In the genomic region with DNA sequence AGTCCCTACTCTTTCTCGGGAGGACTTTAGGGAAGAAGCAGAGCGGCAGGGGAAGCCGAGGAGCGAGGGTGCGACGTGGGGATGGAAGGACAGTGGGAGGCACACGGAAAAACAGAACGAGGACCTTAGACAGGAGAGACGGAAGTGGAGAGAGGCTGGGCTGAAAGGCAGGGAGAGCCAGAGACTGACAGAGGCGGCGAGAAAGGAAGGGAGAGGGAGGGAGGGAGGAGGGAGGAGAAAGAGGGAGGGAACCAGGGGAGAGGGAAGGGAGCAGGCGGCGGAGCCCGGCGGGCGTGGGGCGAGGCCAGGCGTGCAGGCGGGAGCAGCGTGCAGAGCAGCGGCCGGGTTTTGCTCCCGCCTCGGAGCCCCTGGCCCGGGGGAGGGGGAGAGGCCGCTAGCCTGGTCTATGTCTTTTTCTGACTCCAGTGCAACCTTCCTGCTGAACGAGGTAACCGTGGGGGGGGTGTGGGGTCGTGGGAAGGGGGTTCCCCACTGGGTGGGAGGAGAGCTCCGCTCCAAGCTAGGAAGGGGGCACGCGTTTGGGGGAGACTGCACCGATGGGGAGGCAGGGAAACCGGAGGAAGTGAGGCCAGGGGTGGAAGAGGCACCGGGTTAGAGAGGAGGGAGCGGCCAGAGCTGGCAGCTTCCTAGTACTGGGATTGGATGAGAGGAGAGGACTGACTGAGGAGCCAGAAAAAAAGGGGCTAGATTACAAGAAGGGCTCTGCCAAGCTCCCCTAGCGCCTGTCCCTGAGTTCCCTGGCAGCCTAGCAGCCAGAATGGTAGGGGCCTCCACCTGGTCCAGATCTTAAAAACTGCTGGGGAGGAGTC, we compare ENCODE assay signal across 8 cellular contexts. TPM values are rescaled to one million over a fixed set of nuclear protein-coding genes. Genes with fewer than 3 reads are reported as not detected.
A peak's percentile ranks its signal among the peaks of the same experiment; 100 is the strongest.
DNase-seq lines count a peak whose midpoint lies in the region; ATAC-seq and TF ChIP-seq lines count a peak whose summit lies in the region.

No MANE protein-coding gene starts in this region.

- 1% methylated on average over 36 of the region's 37 CpGs for WGBS in esophagus muscularis mucosa
- 3% methylated on average over 37 of the region's 37 CpGs for WGBS in thymus

- H3K4me1 ChIP-seq in esophagus muscularis mucosa (peaks cover 38 to 79% (median 64%) of the 10 kb centered on the region in 4 donors), mucosa of rectum (ENCODE audit: control insufficient read depth in 2 of 2, insufficient read depth in 2 of 2, low read length in 2 of 2) (peaks cover 25 to 43% of the 10 kb centered on the region in 2 donors), thymus (ENCODE audit: control insufficient read depth, insufficient read depth, low read length) (peaks cover 13% of the 10 kb centered on the region)

- H3K4me3 ChIP-seq in AG09309 (ENCODE audit: control insufficient read depth, low read depth, low read length) (peak overlapping the region; percentile 93), esophagus muscularis mucosa (peak overlapping the region; percentile 62 to 88 (median 84)), mucosa of rectum (ENCODE audit: low read length in 2 of 2) (peak overlapping the region; percentile 86 to 94), thymus (ENCODE audit: low read length) (peak overlapping the region; percentile 58)

- H3K9me3 ChIP-seq in esophagus muscularis mucosa (no peaks in the 10 kb centered on the region), mucosa of rectum (ENCODE audit: control insufficient read depth in 2 of 2, low read length in 2 of 2) (no peaks in the 10 kb centered on the region), thymus (ENCODE audit: control insufficient read depth) (no peaks in the 10 kb centered on the region)

- H3K36me3 ChIP-seq in esophagus muscularis mucosa: no peaks in the 10 kb centered on the region
- no peaks in the 10 kb centered on the region for H3K36me3 ChIP-seq in mucosa of rectum (ENCODE audit: control insufficient read depth in 2 of 2, insufficient read depth in 2 of 2, low read length in 2 of 2)
- H3K36me3 ChIP-seq in thymus (ENCODE audit: control insufficient read depth, insufficient read depth): no peaks in the 10 kb centered on the region

- TF ChIP-seq EP300 in esophagus muscularis mucosa (IDR thresholded peaks at IDR 0.05): no peak

- peak; percentile 10 for ATAC-seq in GM18505 (IDR thresholded peaks at IDR 0.05; ENCODE audit: unreplicated experiment)
- ATAC-seq in HG03280 (IDR thresholded peaks at IDR 0.05; ENCODE audit: unreplicated experiment): peak; percentile 10

- TF ChIP-seq CTCF in AG09309 (IDR thresholded peaks at IDR 0.05; ENCODE audit: control insufficient read depth, insufficient read depth, low read depth, low read length, missing control alignments) (no peak), esophagus muscularis mucosa (IDR thresholded peaks at IDR 0.05) (no peak)

- DNase-seq in AG09309 (ENCODE audit: low read depth): no peak
- peak; percentile 22 for DNase-seq in NCI-H446 treated with DMSO at 0.1 percent for 48 hours (lab: John Stamatoyannopoulos, UW)
- peak; percentile 5 for DNase-seq in activated T-cell treated with anti-CD3 and anti-CD28 coated beads for 4 hours
- peak; percentile 92 for DNase-seq in esophagus muscularis mucosa (ENCODE audit: extremely low spot score)

- H3K27ac ChIP-seq in esophagus muscularis mucosa (replicated peaks in 1 of 4): peak overlapping the region; percentile 79 to 96 (median 92)
- peak overlapping the region; percentile 90 to 96 for H3K27ac ChIP-seq in mucosa of rectum (ENCODE audit: low read depth in 2 of 2, low read length in 2 of 2)
- H3K27ac ChIP-seq in thymus (ENCODE audit: low read depth): no peak overlapping the region

- TF ChIP-seq POLR2A in GM18505 (IDR thresholded peaks at IDR 0.05; ENCODE audit: borderline replicate concordance, extremely low read depth, insufficient read depth, insufficient read length) (no peak), esophagus muscularis mucosa (IDR thresholded peaks at IDR 0.05; ENCODE audit: low read depth) (no peak)

- no peaks in the 10 kb centered on the region for H3K27me3 ChIP-seq in esophagus muscularis mucosa
- H3K27me3 ChIP-seq in mucosa of rectum (ENCODE audit: control insufficient read depth in 2 of 2, insufficient read depth in 2 of 2, low read length in 2 of 2): no peaks in the 10 kb centered on the region
- H3K27me3 ChIP-seq in thymus (ENCODE audit: control insufficient read depth, insufficient read depth): no peaks in the 10 kb centered on the region

- H3K9ac ChIP-seq in mucosa of rectum (ENCODE audit: low read depth in 1 of 2, low read length in 2 of 2): peak overlapping the region; percentile 94 to 96

- intact Hi-C loops in esophagus muscularis mucosa (cut with DNase I): no loop called here

RNA-seq across cellular contexts. Expression of a gene that starts 2.8 kb away (rescaled TPM):
- total RNA-seq in esophagus muscularis mucosa: 10 to 100 TPM; 11.6 to 41.0 (median 28.4) TPM
- polyA plus RNA-seq in thymus: 10.4 TPM

RNA-seq across cellular contexts. Expression of a gene that starts 26.6 kb away (rescaled TPM):
- total RNA-seq in esophagus muscularis mucosa: 10 to 100 TPM; 17.9 to 35.5 (median 24.0) TPM
- polyA plus RNA-seq in thymus: 6.1 TPM

RNA-seq across cellular contexts. Expression of a gene that starts 36.5 kb away (rescaled TPM):
- 10 to 100 TPM; 51.1 to 88.3 (median 74.1) TPM for total RNA-seq in esophagus muscularis mucosa
- 61.3 TPM for polyA plus RNA-seq in thymus

RNA-seq across cellular contexts. Expression of a gene that starts 50.2 kb away (rescaled TPM):
- 1 to 10 TPM in 1 of 4 donors, under 1 TPM in 2, not detected in 1; 0.29 to 6.5 (median 0.32) TPM for total RNA-seq in esophagus muscularis mucosa
- 1.8 TPM for polyA plus RNA-seq in thymus
